Comparison of ENCODE assay signal across 5 cellular contexts in the genomic region with DNA sequence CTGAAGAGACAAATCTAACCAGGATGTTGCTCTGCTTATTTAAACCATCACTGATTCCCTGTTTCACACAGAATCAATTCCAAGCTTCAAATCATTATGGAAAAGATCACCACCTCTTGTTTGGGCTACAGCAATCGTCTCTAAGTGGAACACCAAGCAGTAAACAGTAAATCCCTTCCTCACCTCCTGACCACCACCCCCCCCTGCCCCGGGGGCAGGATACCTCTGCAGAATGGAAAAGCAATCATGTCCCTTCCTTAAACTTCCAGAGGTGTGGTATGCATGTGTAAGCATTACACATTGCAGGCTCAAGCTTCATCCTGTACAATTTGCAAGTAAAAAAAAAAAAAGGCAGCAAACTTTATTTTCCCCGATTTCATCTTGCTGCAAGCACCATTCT.
"Had no signal": no experiment of that assay in that cellular context is flagged by ENCODE, and none has a peak within 500 bp of the region (broad histone marks: within the 10 kb centered on the region; RNA-seq: fewer than 3 reads in every experiment).

No MANE protein-coding gene starts in this region.

- DNase-seq: H9, HCEC 1CT, IMR-90 had no signal

- H3K4me3 Mint-ChIP-seq: GM23338, H9 had no signal

- H3K4me3 ChIP-seq: GM23338, K562 had no signal

- H2AFZ ChIP-seq: GM23338 had no signal

- H3K27ac Mint-ChIP-seq: GM23338 had no signal

- H3K4me2 ChIP-seq: GM23338 had no signal

- ATAC-seq: GM23338, K562 had no signal
